In the genomic region with DNA sequence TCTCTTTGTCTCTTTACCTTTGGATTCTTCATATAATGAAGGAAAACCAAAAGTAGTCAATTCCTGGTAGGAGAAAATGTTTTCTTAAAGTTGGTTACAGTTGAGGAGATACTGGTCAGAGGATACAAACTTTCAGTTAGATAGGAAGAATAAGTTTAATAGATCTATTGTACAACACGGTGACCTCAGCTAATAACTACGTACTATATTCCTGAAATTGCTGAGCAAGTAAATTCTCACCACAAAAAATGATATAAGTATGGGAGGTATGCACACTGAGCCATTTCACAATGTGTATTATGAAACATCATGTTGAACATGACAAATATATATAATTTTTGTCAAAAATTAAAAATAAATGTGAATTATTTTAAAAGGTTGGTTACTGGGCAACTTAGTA, we compare ENCODE assay signal across 17 cellular contexts.
"Had no signal": no experiment of that assay in that cellular context is flagged by ENCODE, and none has a peak within 500 bp of the region (broad histone marks: within the 10 kb centered on the region; RNA-seq: fewer than 3 reads in every experiment).

No MANE protein-coding gene starts in this region.

- H3K4me2 ChIP-seq: hepatocyte had no signal

- H3K4me1 ChIP-seq: esophagus muscularis mucosa, lower lobe of right lung, tibial artery, uterus had no signal

- ATAC-seq: foreskin keratinocyte; left cardiac atrium; lower lobe of right lung; natural killer cell; stimulated activated naive CD8-positive, alpha-beta T cell treated with anti-CD3 and anti-CD28 coated beads, Interleukin-15, Interleukin-2, amounts not matched to agents 100 U/mL and 50 U/mL, for 24 hours had no signal

- H3K9me3 ChIP-seq: esophagus muscularis mucosa, lower lobe of right lung, tibial artery, uterus had no signal

- H3K27ac ChIP-seq: esophagus muscularis mucosa, foreskin keratinocyte, hepatocyte, lower lobe of right lung, tibial artery, uterus had no signal

- DNase-seq: activated CD4-positive, alpha-beta T cell treated with anti-CD3 and anti-CD28 coated beads, Interleukin-2, amount 50 U/mL, for 1 hour; activated naive CD4-positive, alpha-beta T cell; activated naive CD8-positive, alpha-beta T cell treated with anti-CD3 and anti-CD28 coated beads, Interleukin-2, amount 10 ng/mL, durations not matched to agents 7 days and 5 days; anterior cingulate cortex; effector CD8-positive, alpha-beta T cell; left cardiac atrium; lower lobe of right lung; natural killer cell; stimulated activated naive CD8-positive, alpha-beta T cell treated with anti-CD3 and anti-CD28 coated beads, Interleukin-15, Interleukin-2, amounts not matched to agents 100 U/mL and 50 U/mL, for 24 hours; substantia nigra; tibial artery; uterus had no signal

- H2AFZ ChIP-seq: hepatocyte had no signal

- H3K36me3 Mint-ChIP-seq: natural killer cell had no signal

- H3K27me3 ChIP-seq: esophagus muscularis mucosa, foreskin keratinocyte, hepatocyte, tibial artery, uterus had no signal

- H3K9me3 Mint-ChIP-seq: activated naive CD8-positive, alpha-beta T cell treated with anti-CD3 and anti-CD28 coated beads, Interleukin-2, amount 10 ng/mL, durations not matched to agents 7 days and 5 days; dendritic cell treated with granulocyte-macrophage colony-stimulating factor and Interleukin-4, amounts not matched to agents 40 ng/mL and 50 ng/mL, for 4 days; natural killer cell; T-helper 1 cell treated with Interleukin-12 subunit alpha and Interleukin-12 subunit beta and Interleukin-4 antibody, amounts not matched to agents 30 μg/mL and 1 μg/mL, for 36 hours had no signal

- H3K4me3 ChIP-seq: esophagus muscularis mucosa, hepatocyte, lower lobe of right lung, tibial artery, uterus had no signal

- H3K4me3 Mint-ChIP-seq: activated naive CD8-positive, alpha-beta T cell treated with anti-CD3 and anti-CD28 coated beads, Interleukin-2, amount 10 ng/mL, durations not matched to agents 7 days and 5 days; dendritic cell treated with granulocyte-macrophage colony-stimulating factor and Interleukin-4, amounts not matched to agents 40 ng/mL and 50 ng/mL, for 4 days; natural killer cell; T-helper 1 cell treated with Interleukin-12 subunit alpha and Interleukin-12 subunit beta and Interleukin-4 antibody, amounts not matched to agents 30 μg/mL and 1 μg/mL, for 36 hours had no signal

- H3K27ac Mint-ChIP-seq: activated naive CD8-positive, alpha-beta T cell treated with anti-CD3 and anti-CD28 coated beads, Interleukin-2, amount 10 ng/mL, durations not matched to agents 7 days and 5 days; dendritic cell treated with granulocyte-macrophage colony-stimulating factor and Interleukin-4, amounts not matched to agents 40 ng/mL and 50 ng/mL, for 4 days; natural killer cell; T-helper 1 cell treated with Interleukin-12 subunit alpha and Interleukin-12 subunit beta and Interleukin-4 antibody, amounts not matched to agents 30 μg/mL and 1 μg/mL, for 36 hours had no signal

- H3K27me3 Mint-ChIP-seq: activated naive CD8-positive, alpha-beta T cell treated with anti-CD3 and anti-CD28 coated beads, Interleukin-2, amount 10 ng/mL, durations not matched to agents 7 days and 5 days; dendritic cell treated with granulocyte-macrophage colony-stimulating factor and Interleukin-4, amounts not matched to agents 40 ng/mL and 50 ng/mL, for 4 days had no signal

- H3K36me3 ChIP-seq: esophagus muscularis mucosa, lower lobe of right lung, tibial artery, uterus had no signal
